ENCODE assay signal across 8 cellular contexts in the genomic region with DNA sequence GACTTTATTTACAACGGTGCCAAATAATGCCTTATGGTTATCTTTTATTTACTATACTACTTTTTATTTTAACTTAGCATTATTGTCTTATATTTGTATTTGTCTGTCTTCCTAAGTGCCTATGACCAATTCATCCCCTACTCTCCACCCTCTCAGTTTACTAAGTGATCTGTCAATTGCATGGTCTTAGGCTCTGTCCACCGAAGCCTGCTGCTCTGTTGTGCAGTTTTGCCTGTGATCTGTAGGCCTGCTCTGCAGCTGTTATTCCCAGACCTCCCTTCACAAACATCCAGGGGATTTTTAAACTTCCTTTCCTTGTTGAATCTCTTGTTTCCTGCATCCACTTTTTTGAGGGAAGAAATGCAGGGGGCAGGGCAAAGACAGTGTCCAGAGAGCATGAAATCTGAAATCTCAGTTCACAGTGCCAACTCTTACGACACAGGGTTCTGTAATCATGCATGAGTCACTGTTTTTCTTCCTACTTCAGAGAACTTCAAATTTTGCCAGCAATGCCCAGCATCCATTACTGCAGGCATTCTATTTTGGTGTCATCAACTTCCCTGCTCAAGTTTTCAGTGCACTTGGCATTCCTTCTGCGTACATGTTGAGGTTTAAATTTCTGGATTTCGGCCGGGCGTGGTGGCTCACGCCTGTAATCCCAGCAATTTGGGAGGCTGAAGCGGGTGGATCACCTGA.
DNase-seq lines count a peak whose midpoint lies in the region; ATAC-seq, FAIRE-seq and TF ChIP-seq lines count a peak whose summit lies in the region.

No MANE protein-coding gene starts in this region.

- no peak for FAIRE-seq in GM19239 (lab: Jason Lieb, UNC)

- ATAC-seq in HG02885 (IDR thresholded peaks at IDR 0.05; ENCODE audit: poor library complexity, unreplicated experiment) (no peak), GM21529 (IDR thresholded peaks at IDR 0.05; ENCODE audit: unreplicated experiment) (no peak)

- DNase-seq in GM03348 (ENCODE audit: low spot score) = peak; percentile 80
- DNase-seq in SKM-1 treated with dmso at 0.1 percent for 144 hours (lab: John Stamatoyannopoulos, UW; ENCODE audit: unreplicated experiment) = peak; percentile 71
- peak; percentile 82 for DNase-seq in foreskin melanocyte
- peak; percentile 77 for DNase-seq in retinal pigment epithelial cell (ENCODE audit: low read depth)
- no peak for DNase-seq in GM19239 (ENCODE audit: insufficient read length, low spot score)
- DNase-seq in SHP77 (lab: John Stamatoyannopoulos, UW) = no peak

- no peak for TF ChIP-seq CTCF in retinal pigment epithelial cell (conservative IDR thresholded peaks at IDR 0.05; ENCODE audit: low read depth, low read length)

- H3K4me3 ChIP-seq in retinal pigment epithelial cell (ENCODE audit: low read length) = no peak overlapping the region

Comparison
In these comparisons a context has a peak if more than half of its experiments do, and no peak if none do; other contexts are left out.
1. DNase-seq: peak in GM03348 (single experiment), SKM-1 treated with dmso at 0.1 percent for 144 hours (single experiment), foreskin melanocyte (single experiment) and retinal pigment epithelial cell (single experiment); none in GM19239 (single experiment) and SHP77 (0 of 2).